ENCODE assay signal across 8 cellular contexts in genomic region chr6:90219168-90219985, GRCh38.
DNase-seq lines count a peak whose midpoint lies in the region; ATAC-seq lines count a peak whose summit lies in the region.

No MANE protein-coding gene starts in this region.

- H3K27ac ChIP-seq in ectodermal cell (ENCODE audit: insufficient read depth, low read depth, low read length, poor library complexity, severe bottlenecking), result peak overlapping the region; percentile 96

- no peaks in the 10 kb centered on the region for H3K9me3 ChIP-seq in ectodermal cell (ENCODE audit: control insufficient read depth, low read length)

- no peak overlapping the region for H3K27ac Mint-ChIP-seq in activated CD4-positive, alpha-beta T cell treated with anti-CD3 and anti-CD28 coated beads, Interleukin-2, amount 10 ng/mL, durations not matched to agents 7 days and 5 days

- no peak overlapping the region for H3K4me3 Mint-ChIP-seq in activated CD4-positive, alpha-beta T cell treated with anti-CD3 and anti-CD28 coated beads, Interleukin-2, amount 10 ng/mL, durations not matched to agents 7 days and 5 days

- 50 to 54% methylated on average over 14 of the region's 14 CpGs for WGBS in ectodermal cell, 2 experiments

- no peaks in the 10 kb centered on the region for H3K36me3 ChIP-seq in ectodermal cell (ENCODE audit: control insufficient read depth, insufficient read depth, low read length)

- H3K4me1 Mint-ChIP-seq in activated CD4-positive, alpha-beta T cell treated with anti-CD3 and anti-CD28 coated beads, Interleukin-2, amount 10 ng/mL, durations not matched to agents 7 days and 5 days, result peaks cover 17% of the 10 kb centered on the region

- no peaks in the 10 kb centered on the region for H3K27me3 Mint-ChIP-seq in activated CD4-positive, alpha-beta T cell treated with anti-CD3 and anti-CD28 coated beads, Interleukin-2, amount 10 ng/mL, durations not matched to agents 7 days and 5 days

- DNase-seq in activated CD4-positive, alpha-beta T cell treated with anti-CD3 and anti-CD28 coated beads, Interleukin-2, amount 10 ng/mL, durations not matched to agents 7 days and 5 days, result peak; percentile 46
- DNase-seq in activated CD4-positive, alpha-beta T cell treated with anti-CD3 and anti-CD28 coated beads for 1 hour, result no peak
- DNase-seq in NCI-H526 (lab: John Stamatoyannopoulos, UW) (peak; percentile 40 to 64), mucosa of gallbladder (ENCODE audit: low spot score) (peak; percentile 49), CD1c-positive myeloid dendritic cell (ENCODE audit: extremely low spot score) (no peak)
- DNase-seq in stimulated activated CD4-positive, alpha-beta T cell treated with anti-CD3 and anti-CD28 coated beads, Interleukin-1b, Interleukin-23, amount 100 ng/mL, for 48 hours, result no peak

- H3K36me3 Mint-ChIP-seq in activated CD4-positive, alpha-beta T cell treated with anti-CD3 and anti-CD28 coated beads, Interleukin-2, amount 10 ng/mL, durations not matched to agents 7 days and 5 days (ENCODE audit: low read depth), result peaks cover 39% of the 10 kb centered on the region

- peaks cover 21% of the 10 kb centered on the region for H3K9me3 Mint-ChIP-seq in activated CD4-positive, alpha-beta T cell treated with anti-CD3 and anti-CD28 coated beads, Interleukin-2, amount 10 ng/mL, durations not matched to agents 7 days and 5 days

- POLR2A ChIA-PET in activated CD4-positive, alpha-beta T cell treated with anti-CD3 and anti-CD28 coated beads, Interleukin-2, amount 10 ng/mL, durations not matched to agents 7 days and 5 days (lab: Charles Lee), result interaction anchor here (0.6 to 0.7 kb wide), 3 partner anchors 15 to 66 kb away, joined by 3 to 6 read pairs (median 4); no protein-coding TSS in a partner anchor

- CTCF ChIA-PET in activated CD4-positive, alpha-beta T cell treated with anti-CD3 and anti-CD28 coated beads, Interleukin-2, amount 10 ng/mL, durations not matched to agents 7 days and 5 days (lab: Charles Lee), result interaction anchor here (0.6 to 2.5 kb wide), 10 partner anchors 8 to 378 kb away, joined by 3 to 6 read pairs (median 4); no protein-coding TSS in a partner anchor

- H3K4me1 ChIP-seq in ectodermal cell (ENCODE audit: control insufficient read depth, insufficient read depth, low read length), result peaks cover 62% of the 10 kb centered on the region

- no peaks in the 10 kb centered on the region for H3K27me3 ChIP-seq in ectodermal cell (ENCODE audit: control insufficient read depth, insufficient read depth, low read length, poor library complexity, severe bottlenecking)

- no peak for ATAC-seq in GM21529 (IDR thresholded peaks at IDR 0.05; ENCODE audit: unreplicated experiment)

- no peak overlapping the region for H3K4me3 ChIP-seq in ectodermal cell (ENCODE audit: insufficient read depth, low read depth, low read length)

Comparison
In these comparisons a context has a peak if more than half of its experiments do, and no peak if none do; other contexts are left out.
1. DNase-seq: peak in activated CD4-positive, alpha-beta T cell treated with anti-CD3 and anti-CD28 coated beads, Interleukin-2, amount 10 ng/mL, durations not matched to agents 7 days and 5 days (single experiment), NCI-H526 (2 of 2) and mucosa of gallbladder (single experiment); none in activated CD4-positive, alpha-beta T cell treated with anti-CD3 and anti-CD28 coated beads for 1 hour (single experiment), CD1c-positive myeloid dendritic cell (single experiment) and stimulated activated CD4-positive, alpha-beta T cell treated with anti-CD3 and anti-CD28 coated beads, Interleukin-1b, Interleukin-23, amount 100 ng/mL, for 48 hours (single experiment).